ENCODE assay signal across 34 cellular contexts in the genomic region with DNA sequence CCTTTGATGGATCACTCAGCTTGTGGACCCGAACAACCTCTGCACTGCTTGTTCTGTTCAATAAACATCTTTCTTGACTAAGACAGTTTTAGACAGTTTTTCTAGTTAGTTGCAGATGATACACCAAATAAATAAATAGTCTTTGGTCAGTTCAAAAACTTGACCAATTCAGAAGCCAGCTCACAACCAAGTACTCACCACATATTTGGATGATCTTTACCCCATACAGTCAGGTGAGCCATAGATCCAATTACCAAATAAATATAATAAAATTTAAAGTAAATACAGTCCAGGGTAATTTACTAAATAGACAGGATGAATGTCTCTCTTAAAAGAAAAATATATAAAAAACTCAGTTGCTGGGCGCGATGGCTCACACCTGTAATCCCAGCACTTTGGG. TPM values are rescaled to one million over a fixed set of nuclear protein-coding genes. Genes with fewer than 3 reads are reported as not detected.
"Had no signal": no experiment of that assay in that cellular context is flagged by ENCODE, and none has a peak within 500 bp of the region (broad histone marks: within the 10 kb centered on the region; RNA-seq: fewer than 3 reads in every experiment).

No MANE protein-coding gene starts in this region.

- H3K27me3 Mint-ChIP-seq: activated B cell treated with CpG ODN at 0.5 μM for 24 hours; activated CD4-positive, alpha-beta memory T cell treated with anti-CD3 and anti-CD28 coated beads for 36 hours; activated naive CD4-positive, alpha-beta T cell treated with anti-CD3 and anti-CD28 coated beads, Interleukin-2, amount 10 ng/mL, durations not matched to agents 7 days and 5 days; activated naive CD8-positive, alpha-beta T cell; activated naive CD8-positive, alpha-beta T cell treated with anti-CD3 and anti-CD28 coated beads, Interleukin-2, amount 50 U/mL, for 24 hours; brain had no signal

- DNase-seq: activated B cell treated with CpG ODN at 0.5 μM for 24 hours; activated CD4-positive, alpha-beta memory T cell treated with anti-CD3 and anti-CD28 coated beads for 36 hours; activated CD4-positive, alpha-beta T cell treated with anti-CD3 and anti-CD28 coated beads for 4 hours; activated CD4-positive, alpha-beta T cell treated with anti-CD3 and anti-CD28 coated beads, Interleukin-2, amount 50 U/mL, for 1 hour; activated CD4-positive, CD25-positive, alpha-beta regulatory T cell treated with anti-CD3 and anti-CD28 coated beads, Interleukin-2, amount 50 U/mL, for 72 hours; activated CD8-positive, alpha-beta memory T cell treated with anti-CD3 and anti-CD28 coated beads, Interleukin-2, amount 50 U/mL, for 4 hours; activated effector memory CD4-positive, alpha-beta T cell treated with Interleukin-2 at 50 U/mL for 16 hours; activated naive CD4-positive, alpha-beta T cell treated with anti-CD3 and anti-CD28 coated beads, Interleukin-2, amount 10 ng/mL, durations not matched to agents 7 days and 5 days; activated naive CD8-positive, alpha-beta T cell treated with anti-CD3 and anti-CD28 coated beads, Interleukin-2, amount 50 U/mL, for 24 hours; activated T-cell treated with anti-CD3 and anti-CD28 coated beads for 4 hours; activated T-cell treated with anti-CD3 and anti-CD28 coated beads, Interleukin-2, amount 50 U/mL, for 4 hours; anterior cingulate cortex; caudate nucleus; cerebellar nuclear complex; Karpas-422; KBM-7; MG63; NCI-H1048; NCI-H1105 treated with DMSO at 0.1 percent for 48 hours; NCI-H1436; NCI-H187; NCI-H2029 treated with DMSO at 0.1 percent for 48 hours; NCI-H2171 treated with DMSO at 0.1 percent for 48 hours; NCI-H345; NCI-H524 treated with DMSO at 0.1 percent for 48 hours; Right ventricle myocardium superior; T1000 had no signal

- H3K36me3 Mint-ChIP-seq: activated CD4-positive, alpha-beta memory T cell treated with anti-CD3 and anti-CD28 coated beads for 36 hours; activated naive CD4-positive, alpha-beta T cell treated with anti-CD3 and anti-CD28 coated beads, Interleukin-2, amount 10 ng/mL, durations not matched to agents 7 days and 5 days; activated naive CD8-positive, alpha-beta T cell; IgD-negative memory B cell had no signal

- H3K4me1 Mint-ChIP-seq: activated naive CD4-positive, alpha-beta T cell treated with anti-CD3 and anti-CD28 coated beads, Interleukin-2, amount 10 ng/mL, durations not matched to agents 7 days and 5 days; activated naive CD8-positive, alpha-beta T cell treated with anti-CD3 and anti-CD28 coated beads, Interleukin-2, amount 50 U/mL, for 24 hours had no signal

- H3K4me3 Mint-ChIP-seq: activated B cell treated with CpG ODN at 0.5 μM for 24 hours; activated CD4-positive, alpha-beta memory T cell treated with anti-CD3 and anti-CD28 coated beads for 36 hours; activated naive CD4-positive, alpha-beta T cell treated with anti-CD3 and anti-CD28 coated beads, Interleukin-2, amount 10 ng/mL, durations not matched to agents 7 days and 5 days; activated naive CD8-positive, alpha-beta T cell; activated naive CD8-positive, alpha-beta T cell treated with anti-CD3 and anti-CD28 coated beads, Interleukin-2, amount 50 U/mL, for 24 hours; activated T-cell treated with anti-CD3 and anti-CD28 coated beads, Interleukin-2, amount 50 U/mL, for 4 hours; brain; IgD-negative memory B cell had no signal

- ATAC-seq: activated naive CD8-positive, alpha-beta T cell treated with anti-CD3 and anti-CD28 coated beads, Interleukin-2, amount 50 U/mL, for 24 hours; activated T-cell treated with anti-CD3 and anti-CD28 coated beads, Interleukin-2, amount 50 U/mL, for 4 hours had no signal

- H3K27ac Mint-ChIP-seq: activated B cell treated with CpG ODN at 0.5 μM for 24 hours; activated CD4-positive, alpha-beta memory T cell treated with anti-CD3 and anti-CD28 coated beads for 36 hours; activated naive CD4-positive, alpha-beta T cell treated with anti-CD3 and anti-CD28 coated beads, Interleukin-2, amount 10 ng/mL, durations not matched to agents 7 days and 5 days; activated naive CD8-positive, alpha-beta T cell; activated naive CD8-positive, alpha-beta T cell treated with anti-CD3 and anti-CD28 coated beads, Interleukin-2, amount 50 U/mL, for 24 hours; brain; IgD-negative memory B cell had no signal

- H3K9me3 Mint-ChIP-seq: activated B cell treated with CpG ODN at 0.5 μM for 24 hours; activated CD4-positive, alpha-beta memory T cell treated with anti-CD3 and anti-CD28 coated beads for 36 hours; activated naive CD4-positive, alpha-beta T cell treated with anti-CD3 and anti-CD28 coated beads, Interleukin-2, amount 10 ng/mL, durations not matched to agents 7 days and 5 days; activated naive CD8-positive, alpha-beta T cell treated with anti-CD3 and anti-CD28 coated beads, Interleukin-2, amount 50 U/mL, for 24 hours; activated T-cell treated with anti-CD3 and anti-CD28 coated beads, Interleukin-2, amount 50 U/mL, for 4 hours; brain; IgD-negative memory B cell had no signal

RNA-seq across cellular contexts. Expression of gene SCN3A, which starts 18.2 kb away (rescaled TPM):
- total RNA-seq: activated CD4-positive, alpha-beta memory T cell treated with anti-CD3 and anti-CD28 coated beads for 36 hours; activated T-cell treated with anti-CD3 and anti-CD28 coated beads, Interleukin-2, amount 50 U/mL, for 4 hours; bronchial epithelial cell; T-helper 1 cell treated with Interleukin-12 subunit alpha and Interleukin-12 subunit beta and Interleukin-4 antibody, amounts not matched to agents 30 ng/mL and 1 ng/mL, for 36 hours had no signal

RNA-seq across cellular contexts. Expression of gene SCN2A, which starts 53.6 kb away (rescaled TPM):
- total RNA-seq: activated CD4-positive, alpha-beta memory T cell treated with anti-CD3 and anti-CD28 coated beads for 36 hours; NCI-H460; OCI-LY7; T-helper 1 cell treated with Interleukin-12 subunit alpha and Interleukin-12 subunit beta and Interleukin-4 antibody, amounts not matched to agents 30 ng/mL and 1 ng/mL, for 36 hours had no signal
